16 cellular contexts compared by ENCODE assay signal in genomic region chr1:92444351-92444750, GRCh38. TPM values are rescaled to one million over a fixed set of nuclear protein-coding genes. Genes with fewer than 3 reads are reported as not detected.
A peak's percentile ranks its signal among the peaks of the same experiment; 100 is the strongest.
DNase-seq lines count a peak whose midpoint lies in the region; ATAC-seq and TF ChIP-seq lines count a peak whose summit lies in the region.
"Had no signal": no experiment of that assay in that cellular context is flagged by ENCODE, and none has a peak within 500 bp of the region (broad histone marks: within the 10 kb centered on the region; RNA-seq: fewer than 3 reads in every experiment).

No MANE protein-coding gene starts in this region.

- H2AFZ ChIP-seq in GM23338: 0 out of 2 replicates have a peak overlapping the region, but pooled peaks have one; percentile 52

- H3K27ac ChIP-seq in GM23338 (ENCODE audit: low read depth): no peak overlapping the region
- H3K27ac ChIP-seq: uterus had no signal

- no peak overlapping the region for H3K4me2 ChIP-seq in GM23338

- H3K4me3 ChIP-seq in GM23338: no peak overlapping the region
- H3K4me3 ChIP-seq: uterus had no signal

- peak; percentile 5 for DNase-seq in ACHN
- no peak for DNase-seq in GM23338 (ENCODE audit: low spot score)
- DNase-seq in amniotic epithelial cell (ENCODE audit: low read depth): peak; percentile 72
- peak; percentile 70 for DNase-seq in iris pigment epithelial cell (ENCODE audit: low read depth)
- DNase-seq in SW480 (ENCODE audit: low spot score): no peak
- no peak for DNase-seq in omental fat pad (ENCODE audit: low spot score)
- no peak for DNase-seq in mesenteric fat pad (ENCODE audit: low spot score)
- no peak for DNase-seq in epidermal melanocyte (ENCODE audit: insufficient read length, low spot score)
- DNase-seq: activated CD4-positive, alpha-beta T cell treated with anti-CD3 and anti-CD28 coated beads for 36 hours; activated T-cell treated with anti-CD3 and anti-CD28 coated beads for 4 hours; DMS 273 treated with DMSO at 0.1 percent for 48 hours; NCI-H2107; stimulated activated naive CD4-positive, alpha-beta T cell treated with Interleukin-2 at 50 U/mL for 16 hours; uterus had no signal

- H3K9me3 Mint-ChIP-seq in GM23338: no peaks in the 10 kb centered on the region

- no peaks in the 10 kb centered on the region for H3F3A ChIP-seq in GM23338 (replicated peaks; ENCODE audit: low read depth)

- H3K4me3 Mint-ChIP-seq in GM23338: no peak overlapping the region
- H3K4me3 Mint-ChIP-seq: activated CD4-positive, alpha-beta T cell treated with anti-CD3 and anti-CD28 coated beads for 36 hours had no signal

- no peaks in the 10 kb centered on the region for H3K9me2 ChIP-seq in GM23338 (ENCODE audit: insufficient read depth)

- no peak for TF ChIP-seq CTCF in GM23338 (conservative IDR thresholded peaks at IDR 0.05; ENCODE audit: low read depth in 2 of 2)
- no peak for TF ChIP-seq CTCF in omental fat pad (IDR thresholded peaks at IDR 0.05)

- no peaks in the 10 kb centered on the region for H3K79me2 ChIP-seq in GM23338 (replicated peaks; ENCODE audit: insufficient read depth)

- no peak for ATAC-seq in GM23338
- no peak for ATAC-seq in omental fat pad (ENCODE audit: low FRiP score)
- ATAC-seq: activated CD4-positive, alpha-beta T cell treated with anti-CD3 and anti-CD28 coated beads for 36 hours had no signal

- peaks cover 3% of the 10 kb centered on the region; the same call in 1 of the 2 replicates for H3K4me1 ChIP-seq in GM23338 (ENCODE audit: insufficient read depth)
- H3K4me1 ChIP-seq: uterus had no signal

- no peaks in the 10 kb centered on the region for H3K27me3 ChIP-seq in GM23338 (ENCODE audit: insufficient read depth)
- H3K27me3 ChIP-seq: uterus had no signal

- H3K4me1 Mint-ChIP-seq in GM23338: peaks cover 21% of the 10 kb centered on the region

- H3K36me3 Mint-ChIP-seq in GM23338 (ENCODE audit: low read depth): no peaks in the 10 kb centered on the region

- H4K20me1 ChIP-seq in GM23338 (replicated peaks; ENCODE audit: insufficient read depth): no peaks in the 10 kb centered on the region

- H3K36me3 ChIP-seq in GM23338 (ENCODE audit: insufficient read depth): no peaks in the 10 kb centered on the region; the same call in 1 of the 2 replicates
- H3K36me3 ChIP-seq: uterus had no signal

- H3K27me3 Mint-ChIP-seq in GM23338 (ENCODE audit: insufficient read depth, low read depth, poor library complexity): peaks cover 6% of the 10 kb centered on the region
- H3K27me3 Mint-ChIP-seq: activated CD4-positive, alpha-beta T cell treated with anti-CD3 and anti-CD28 coated beads for 36 hours had no signal

- no peak overlapping the region for H3K27ac Mint-ChIP-seq in GM23338
- H3K27ac Mint-ChIP-seq: activated CD4-positive, alpha-beta T cell treated with anti-CD3 and anti-CD28 coated beads for 36 hours had no signal

- in situ Hi-C loops in ACHN (cut with HindIII; ENCODE audit: low pct_ligation_motif_present, low pct_unique_long_range_greater_than_20kb, low sequenced_read_pairs): no loop called here

TF ChIP-seq in GM23338, 12 proteins besides CTCF, POLR2A, EP300 and RAD21:
- TF ChIP-seq CREB1 (CRISPR knock-in tag; IDR thresholded peaks at IDR 0.05; ENCODE audit: low read depth) (no peak), JUNB (IDR thresholded peaks at IDR 0.05; ENCODE audit: unreplicated experiment) (no peak)
TF ChIP-seq in GM23338: peak in this region for 0.

RNA-seq across cellular contexts. Expression of gene GFI1, which starts 42.4 kb away (rescaled TPM):
- total RNA-seq in GM23338 (2014; rRNA removed; shearing (Covaris generic)): 0.21 TPM in 1 of 2 replicates, not detected in the other
- polyA plus RNA-seq in GM23338 (2016; fragmentation: Nextera tagmentation; extraction: Ambion mirVana): 0.12 TPM in 1 of 2 replicates, not detected in the other
- total RNA-seq in omental fat pad (1 to 10 TPM in 3 of 4 donors, under 1 TPM in 1; 0.93 to 2.9 (median 1.4) TPM), mesenteric fat pad (0.51 TPM)
- total RNA-seq: lung microvascular endothelial cell, MCF 10A had no signal

Comparison
In these comparisons a context has a peak if more than half of its experiments do, and no peak if none do; other contexts are left out.
1. DNase-seq: peak in ACHN (single experiment), amniotic epithelial cell (single experiment) and iris pigment epithelial cell (single experiment); none in GM23338 (single experiment), SW480 (single experiment), omental fat pad (single experiment), mesenteric fat pad (single experiment) and epidermal melanocyte (single experiment).